Comparison of ENCODE assay signal across 19 cellular contexts in genomic region chr14:104201063-104201462, GRCh38.
"Had no signal": no experiment of that assay in that cellular context is flagged by ENCODE, and none has a peak within 500 bp of the region (broad histone marks: within the 10 kb centered on the region; RNA-seq: fewer than 3 reads in every experiment).

No MANE protein-coding gene starts in this region.

- DNase-seq: dorsolateral prefrontal cortex; effector CD4-positive, alpha-beta T cell; hypothalamus; left ventricle myocardium superior; lower lobe of right lung; naive thymus-derived CD8-positive, alpha-beta T cell; nephron progenitor cell; occipital lobe; ovary; psoas muscle; sigmoid colon; stimulated activated CD4-positive, alpha-beta T cell treated with anti-CD3 and anti-CD28 coated beads, Interleukin-2, amount 100 ng/mL, for 24 hours; stimulated activated CD4-positive, alpha-beta T cell treated with anti-CD3 and anti-CD28 coated beads, Interleukin-4, amount 100 ng/mL, for 24 hours; stimulated activated naive CD4-positive, alpha-beta T cell treated with Interleukin-2 at 50 U/mL for 16 hours; stomach; tibial artery had no signal

- H3K9me3 ChIP-seq: lower lobe of right lung, ovary, psoas muscle, sigmoid colon, stomach, tibial artery had no signal

- H3K4me3 ChIP-seq: dorsolateral prefrontal cortex, lower lobe of right lung, ovary, psoas muscle, sigmoid colon, stomach, tibial artery had no signal

- H3K4me1 Mint-ChIP-seq: stimulated activated effector memory CD8-positive, alpha-beta T cell treated with anti-CD3 and anti-CD28 coated beads, Interleukin-12 subunit alpha, Interleukin-12 subunit beta, amount 100 ng/mL, for 72 hours had no signal

- H3K27me3 ChIP-seq: ovary, sigmoid colon had no signal

- H3K36me3 ChIP-seq: lower lobe of right lung, ovary, sigmoid colon, stomach, tibial artery had no signal

- H3K9me3 Mint-ChIP-seq: naive thymus-derived CD8-positive, alpha-beta T cell; nephron progenitor cell; stimulated activated effector memory CD8-positive, alpha-beta T cell treated with anti-CD3 and anti-CD28 coated beads, Interleukin-12 subunit alpha, Interleukin-12 subunit beta, amount 100 ng/mL, for 72 hours; type B pancreatic cell had no signal

- H3K27ac ChIP-seq: dorsolateral prefrontal cortex, lower lobe of right lung, ovary, psoas muscle, sigmoid colon, stomach, tibial artery had no signal

- H3K27ac Mint-ChIP-seq: nephron progenitor cell; stimulated activated effector memory CD8-positive, alpha-beta T cell treated with anti-CD3 and anti-CD28 coated beads, Interleukin-12 subunit alpha, Interleukin-12 subunit beta, amount 100 ng/mL, for 72 hours; type B pancreatic cell had no signal

- H3K4me3 Mint-ChIP-seq: naive thymus-derived CD8-positive, alpha-beta T cell; nephron progenitor cell; stimulated activated effector memory CD8-positive, alpha-beta T cell treated with anti-CD3 and anti-CD28 coated beads, Interleukin-12 subunit alpha, Interleukin-12 subunit beta, amount 100 ng/mL, for 72 hours; type B pancreatic cell had no signal

- ATAC-seq: left ventricle myocardium superior; naive thymus-derived CD8-positive, alpha-beta T cell; psoas muscle; right cardiac atrium; stimulated activated effector memory CD8-positive, alpha-beta T cell treated with anti-CD3 and anti-CD28 coated beads, Interleukin-12 subunit alpha, Interleukin-12 subunit beta, amount 100 ng/mL, for 72 hours had no signal

- H3K36me3 Mint-ChIP-seq: naive thymus-derived CD8-positive, alpha-beta T cell; stimulated activated effector memory CD8-positive, alpha-beta T cell treated with anti-CD3 and anti-CD28 coated beads, Interleukin-12 subunit alpha, Interleukin-12 subunit beta, amount 100 ng/mL, for 72 hours; type B pancreatic cell had no signal

- H3K4me1 ChIP-seq: lower lobe of right lung, psoas muscle, tibial artery had no signal
